ENCODE assay signal across 25 cellular contexts in the genomic region with DNA sequence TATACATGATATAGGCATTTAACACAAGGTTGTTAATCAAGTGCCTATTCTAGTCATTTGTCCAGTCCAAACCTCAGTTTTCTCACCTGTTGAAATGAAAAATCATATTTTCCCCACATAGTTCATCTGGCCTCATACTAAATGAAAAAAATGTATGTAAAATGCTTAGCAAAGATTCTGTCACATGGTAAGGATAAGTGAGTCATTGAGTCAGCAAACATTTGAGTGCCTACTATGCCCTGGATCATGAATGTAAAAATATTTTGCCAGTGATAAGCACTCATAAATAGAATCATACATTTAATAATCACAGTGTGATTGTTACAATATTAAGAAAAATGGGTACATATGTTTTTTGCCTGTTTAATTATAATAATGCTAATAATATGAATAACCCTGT.
DNase-seq lines count a peak whose midpoint lies in the region; ATAC-seq and TF ChIP-seq lines count a peak whose summit lies in the region.
"Had no signal": no experiment of that assay in that cellular context is flagged by ENCODE, and none has a peak within 500 bp of the region (broad histone marks: within the 10 kb centered on the region; RNA-seq: fewer than 3 reads in every experiment).

No MANE protein-coding gene starts in this region.

- CTCF ChIA-PET in SK-N-SH (lab: Yijun Ruan, JAX) (no interaction called here), PC-3 (lab: Charles Lee) (no interaction called here)

- H3K4me3 ChIP-seq in SK-N-SH (ENCODE audit: low read depth in 2 of 2, low read length in 1 of 2) (no peak overlapping the region), PC-3 (ENCODE audit: low read length) (no peak overlapping the region), choroid plexus epithelial cell (ENCODE audit: low read depth, low read length) (no peak overlapping the region), retinal pigment epithelial cell (ENCODE audit: low read length) (no peak overlapping the region), prostate gland (no peak overlapping the region), psoas muscle (no peak overlapping the region)
- H3K4me3 ChIP-seq: PC-9, SJSA1 had no signal

- ATAC-seq in SK-N-SH treated with all-trans-retinoic acid at 6 μM for 48 hours (no peak), PC-3 (peak; percentile 64), psoas muscle (no peak)

- H3K4me1 ChIP-seq in SK-N-SH (ENCODE audit: control insufficient read depth in 1 of 2, insufficient read depth in 2 of 2, low read depth in 1 of 2, low read length in 1 of 2) = peaks cover 0 to 9% of the 10 kb centered on the region in 2 experiments; a peak in 2 of 4 replicates
- H3K4me1 ChIP-seq in PC-3 (ENCODE audit: insufficient read depth, low read length) = peaks cover 20% of the 10 kb centered on the region
- no peaks in the 10 kb centered on the region for H3K4me1 ChIP-seq in prostate gland (replicated peaks)
- H3K4me1 ChIP-seq in psoas muscle = no peaks in the 10 kb centered on the region
- H3K4me1 ChIP-seq: SJSA1 had no signal

- no TSS peak for BruUV-seq in PC-3 (replicated peaks; lab: Mats Ljungman, UMichigan)

- TF ChIP-seq CTCF in SK-N-SH (IDR thresholded peaks at IDR 0.05) (no peak), PC-3 (conservative IDR thresholded peaks at IDR 0.05; ENCODE audit: low read depth, low read length) (no peak), choroid plexus epithelial cell (conservative IDR thresholded peaks at IDR 0.05; ENCODE audit: low read depth, low read length) (no peak), retinal pigment epithelial cell (conservative IDR thresholded peaks at IDR 0.05; ENCODE audit: low read depth, low read length) (no peak), prostate gland (IDR thresholded peaks at IDR 0.05) (no peak), psoas muscle (IDR thresholded peaks at IDR 0.05) (no peak)

- no peak for DNase-seq in SK-N-SH
- DNase-seq in PC-3 = peak; percentile 59
- DNase-seq in choroid plexus epithelial cell (ENCODE audit: low read depth) = peak; percentile 38
- DNase-seq in retinal pigment epithelial cell (ENCODE audit: low read depth) = peak; percentile 51
- no peak for DNase-seq in prostate gland (ENCODE audit: low spot score)
- no peak for DNase-seq in AML-193 (lab: John Stamatoyannopoulos, UW)
- no peak for DNase-seq in psoas muscle
- DNase-seq: 8988T; C1 segment of cervical spinal cord; CD4-positive, alpha-beta memory T cell; COR-L47; DMS79; H7; NCI-H1048; NCI-H1417; NCI-H1694; NCI-H2029 treated with DMSO at 0.1 percent for 48 hours; NCI-H446 treated with DMSO at 0.1 percent for 48 hours; NCI-H82; NK-92 treated with Interleukin-12 subunit alpha and Interleukin-12 subunit beta, amount 100 ng/mL, for 24 hours; PC-9; Right ventricle myocardium superior had no signal

- no peak for TF ChIP-seq POLR2A in prostate gland (IDR thresholded peaks at IDR 0.05)

- H3K9me3 ChIP-seq in SK-N-SH = no peaks in the 10 kb centered on the region
- no peaks in the 10 kb centered on the region for H3K9me3 ChIP-seq in PC-3 (ENCODE audit: low read length)
- no peaks in the 10 kb centered on the region for H3K9me3 ChIP-seq in prostate gland
- no peaks in the 10 kb centered on the region for H3K9me3 ChIP-seq in psoas muscle
- H3K9me3 ChIP-seq: SJSA1 had no signal

- no peak overlapping the region for H3K9ac ChIP-seq in SK-N-SH
- H3K9ac ChIP-seq in PC-3 (ENCODE audit: low read length) = no peak overlapping the region
- H3K9ac ChIP-seq: KMS-11 had no signal

- no peaks in the 10 kb centered on the region for H3K27me3 ChIP-seq in SK-N-SH (ENCODE audit: insufficient read depth)
- H3K27me3 ChIP-seq in PC-3 (ENCODE audit: low read length) = no peaks in the 10 kb centered on the region
- no peaks in the 10 kb centered on the region for H3K27me3 ChIP-seq in prostate gland (replicated peaks; ENCODE audit: insufficient read depth)
- H3K27me3 ChIP-seq in psoas muscle (ENCODE audit: insufficient read depth in 3 of 3, low read length in 2 of 3) = no peaks in the 10 kb centered on the region
- H3K27me3 ChIP-seq: SJSA1 had no signal

- H3K4me2 ChIP-seq in SK-N-SH = no peak overlapping the region
- peak overlapping the region; percentile 30 for H3K4me2 ChIP-seq in PC-3 (ENCODE audit: low read length)
- H3K4me2 ChIP-seq: KMS-11, PC-9 had no signal

- no peak for TF ChIP-seq RAD21 in SK-N-SH (IDR thresholded peaks at IDR 0.05; ENCODE audit: low read length)

- H2AFZ ChIP-seq in SK-N-SH (ENCODE audit: low read depth) (no peak overlapping the region), PC-3 (ENCODE audit: low read length) (no peak overlapping the region)
- H2AFZ ChIP-seq: PC-9 had no signal

- H3K36me3 ChIP-seq in SK-N-SH (replicated peaks in 1 of 2; ENCODE audit: control insufficient read depth in 1 of 2, insufficient read depth in 2 of 2, low read length in 1 of 2) (no peaks in the 10 kb centered on the region), PC-3 (ENCODE audit: low read depth, low read length) (no peaks in the 10 kb centered on the region), prostate gland (no peaks in the 10 kb centered on the region), psoas muscle (ENCODE audit: insufficient read depth in 1 of 2, low read depth in 1 of 2) (no peaks in the 10 kb centered on the region)
- H3K36me3 ChIP-seq: SJSA1 had no signal

- H3K79me2 ChIP-seq in SK-N-SH (ENCODE audit: insufficient read depth) (no peaks in the 10 kb centered on the region), PC-3 (ENCODE audit: low read length) (no peaks in the 10 kb centered on the region)

- H3K27ac ChIP-seq in SK-N-SH (ENCODE audit: low read depth in 2 of 2, low read length in 1 of 2) = peak overlapping the region; percentile 39 to 47; a peak in 3 of 4 replicates
- peak overlapping the region; percentile 68 for H3K27ac ChIP-seq in PC-3 (ENCODE audit: low read length)
- no peak overlapping the region for H3K27ac ChIP-seq in prostate gland
- H3K27ac ChIP-seq in psoas muscle = no peak overlapping the region
- H3K27ac ChIP-seq: KMS-11, PC-9, SJSA1 had no signal

- H4K20me1 ChIP-seq in SK-N-SH (ENCODE audit: insufficient read depth) (no peaks in the 10 kb centered on the region), PC-3 (ENCODE audit: low read length) (no peaks in the 10 kb centered on the region)

- intact Hi-C loops in PC-3 (cut with micrococcal nuclease) = loop anchor here (2.0 kb wide), 1 partner anchor 24 kb away; no protein-coding TSS in a partner anchor
- intact Hi-C loops in prostate gland (cut with DNase I) = no loop called here
- intact Hi-C loops in psoas muscle (cut with DNase I) = no loop called here

- peaks cover 6% of the 10 kb centered on the region for H3F3A ChIP-seq in SK-N-SH (replicated peaks; ENCODE audit: insufficient read depth)
- no peaks in the 10 kb centered on the region for H3F3A ChIP-seq in PC-3 (ENCODE audit: low read length, unreplicated experiment)

- H3K9me2 ChIP-seq in SK-N-SH (no peaks in the 10 kb centered on the region), PC-3 (replicated peaks; ENCODE audit: low read length) (no peaks in the 10 kb centered on the region)

- TF ChIP-seq EP300 in SK-N-SH (IDR thresholded peaks at IDR 0.05; ENCODE audit: borderline replicate concordance in 1 of 2, low read depth in 1 of 2, low read length in 1 of 2) = no peak

- POLR2A ChIA-PET in SK-N-SH (lab: Yijun Ruan, JAX) = no interaction called here
- POLR2A ChIA-PET in PC-3 (lab: Charles Lee; ENCODE audit: unreplicated experiment) = no interaction called here

TF ChIP-seq in SK-N-SH, 30 proteins besides CTCF, POLR2A, EP300 and RAD21:
- TF ChIP-seq TAF1 (IDR thresholded peaks at IDR 0.05; ENCODE audit: borderline replicate concordance, low read depth, low read length) (no peak), FOSL2 (IDR thresholded peaks at IDR 0.05; ENCODE audit: borderline replicate concordance, low read depth) (no peak)
- TF ChIP-seq, protein P1, sequence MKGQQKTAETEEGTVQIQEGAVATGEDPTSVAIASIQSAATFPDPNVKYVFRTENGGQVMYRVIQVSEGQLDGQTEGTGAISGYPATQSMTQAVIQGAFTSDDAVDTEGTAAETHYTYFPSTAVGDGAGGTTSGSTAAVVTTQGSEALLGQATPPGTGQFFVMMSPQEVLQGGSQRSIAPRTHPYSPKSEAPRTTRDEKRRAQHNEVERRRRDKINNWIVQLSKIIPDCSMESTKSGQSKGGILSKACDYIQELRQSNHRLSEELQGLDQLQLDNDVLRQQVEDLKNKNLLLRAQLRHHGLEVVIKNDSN (IDR thresholded peaks at IDR 0.05; ENCODE audit: borderline replicate concordance, low read depth) = no peak
- TF ChIP-seq, protein P2, sequence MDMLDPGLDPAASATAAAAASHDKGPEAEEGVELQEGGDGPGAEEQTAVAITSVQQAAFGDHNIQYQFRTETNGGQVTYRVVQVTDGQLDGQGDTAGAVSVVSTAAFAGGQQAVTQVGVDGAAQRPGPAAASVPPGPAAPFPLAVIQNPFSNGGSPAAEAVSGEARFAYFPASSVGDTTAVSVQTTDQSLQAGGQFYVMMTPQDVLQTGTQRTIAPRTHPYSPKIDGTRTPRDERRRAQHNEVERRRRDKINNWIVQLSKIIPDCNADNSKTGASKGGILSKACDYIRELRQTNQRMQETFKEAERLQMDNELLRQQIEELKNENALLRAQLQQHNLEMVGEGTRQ (IDR thresholded peaks at IDR 0.05; ENCODE audit: borderline replicate concordance, low read depth, low read length) = no peak

TF ChIP-seq in SK-N-SH treated with all-trans-retinoic acid at 6 μM for 48 hours, 23 proteins besides CTCF, POLR2A, EP300 and RAD21 (continues in another document):
- TF ChIP-seq OSR1 (CRISPR knock-in tag; IDR thresholded peaks at IDR 0.05) = no peak
- no peak for TF ChIP-seq ZFP30 (CRISPR knock-in tag; IDR thresholded peaks at IDR 0.05)
- TF ChIP-seq BACH2 (CRISPR knock-in tag; IDR thresholded peaks at IDR 0.05; ENCODE audit: borderline replicate concordance) = no peak
- TF ChIP-seq, protein P3, sequence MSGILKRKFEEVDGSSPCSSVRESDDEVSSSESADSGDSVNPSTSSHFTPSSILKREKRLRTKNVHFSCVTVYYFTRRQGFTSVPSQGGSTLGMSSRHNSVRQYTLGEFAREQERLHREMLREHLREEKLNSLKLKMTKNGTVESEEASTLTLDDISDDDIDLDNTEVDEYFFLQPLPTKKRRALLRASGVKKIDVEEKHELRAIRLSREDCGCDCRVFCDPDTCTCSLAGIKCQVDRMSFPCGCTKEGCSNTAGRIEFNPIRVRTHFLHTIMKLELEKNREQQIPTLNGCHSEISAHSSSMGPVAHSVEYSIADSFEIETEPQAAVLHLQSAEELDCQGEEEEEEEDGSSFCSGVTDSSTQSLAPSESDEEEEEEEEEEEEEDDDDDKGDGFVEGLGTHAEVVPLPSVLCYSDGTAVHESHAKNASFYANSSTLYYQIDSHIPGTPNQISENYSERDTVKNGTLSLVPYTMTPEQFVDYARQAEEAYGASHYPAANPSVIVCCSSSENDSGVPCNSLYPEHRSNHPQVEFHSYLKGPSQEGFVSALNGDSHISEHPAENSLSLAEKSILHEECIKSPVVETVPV (CRISPR knock-in tag; IDR thresholded peaks at IDR 0.05) = no peak
- TF ChIP-seq RARB (CRISPR knock-in tag; IDR thresholded peaks at IDR 0.05) = no peak
- TF ChIP-seq ZC3H10 (CRISPR knock-in tag; IDR thresholded peaks at IDR 0.05) = no peak

Comparison
In these comparisons a context has a peak if more than half of its experiments do, and no peak if none do; other contexts are left out.
1. DNase-seq: peak in PC-3 (single experiment), choroid plexus epithelial cell (single experiment) and retinal pigment epithelial cell (single experiment); none in SK-N-SH (single experiment), prostate gland (single experiment), AML-193 (0 of 2) and psoas muscle (0 of 2).
2. H3K27ac ChIP-seq: peak in SK-N-SH (2 of 2) and PC-3 (single experiment); none in prostate gland (0 of 2) and psoas muscle (single experiment).